8 cellular contexts compared by ENCODE assay signal in the genomic region with DNA sequence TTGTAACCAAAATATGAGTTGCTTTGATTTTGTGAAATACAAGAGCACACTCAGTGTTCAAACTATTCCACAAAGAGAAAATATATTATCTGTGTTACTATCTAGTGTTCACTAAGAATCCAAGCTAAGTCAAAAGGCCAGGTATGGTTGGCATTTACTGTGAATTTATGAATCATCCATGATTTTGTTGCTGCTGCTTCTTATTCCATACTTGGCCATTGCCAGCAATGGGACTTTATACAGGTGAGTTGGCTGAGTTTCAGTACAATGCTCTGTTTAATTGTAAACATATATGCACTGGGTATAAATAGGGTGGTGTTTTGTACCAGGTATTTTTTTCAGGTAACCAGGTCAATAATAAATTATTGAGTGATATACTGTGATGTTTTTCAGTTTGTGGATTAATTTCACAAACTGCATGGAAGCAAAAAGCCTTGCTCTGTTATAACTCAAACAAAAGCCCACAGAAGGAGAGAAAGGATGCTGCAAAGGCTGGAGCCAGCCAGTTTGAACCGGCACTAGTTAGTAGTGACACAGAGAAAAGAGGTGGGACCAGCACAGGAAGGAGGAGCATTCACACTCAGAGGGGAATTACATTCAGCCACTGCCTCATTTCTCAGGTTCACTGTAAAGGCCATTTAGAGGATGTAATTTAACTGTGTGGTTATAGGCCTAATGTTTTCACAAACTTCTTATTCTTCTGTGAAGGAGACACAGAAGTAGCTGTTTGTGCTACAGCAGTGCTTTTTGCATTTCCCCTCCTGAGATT.
A peak's percentile ranks its signal among the peaks of the same experiment; 100 is the strongest.
DNase-seq lines count a peak whose midpoint lies in the region; ATAC-seq and TF ChIP-seq lines count a peak whose summit lies in the region.

No MANE protein-coding gene starts in this region.

- H3K9me3 ChIP-seq in CD4-positive, CD25-positive, alpha-beta regulatory T cell (ENCODE audit: control insufficient read depth in 2 of 2, low read length in 2 of 2): no peaks in the 10 kb centered on the region

- H3K27me3 Mint-ChIP-seq in CD4-positive, CD25-positive, alpha-beta regulatory T cell: no peaks in the 10 kb centered on the region

- H3K9me3 Mint-ChIP-seq in CD4-positive, CD25-positive, alpha-beta regulatory T cell: no peaks in the 10 kb centered on the region

- no peak overlapping the region for H3K4me3 ChIP-seq in CD4-positive, CD25-positive, alpha-beta regulatory T cell (ENCODE audit: low read depth, low read length)
- H3K4me3 ChIP-seq in astrocyte of the spinal cord (ENCODE audit: low read depth, low read length) (no peak overlapping the region), mesendoderm (ENCODE audit: low read length) (no peak overlapping the region)

- H2AK5ac ChIP-seq in mesendoderm (ENCODE audit: low read length): no peak overlapping the region

- H3K27ac ChIP-seq in CD4-positive, CD25-positive, alpha-beta regulatory T cell (ENCODE audit: insufficient read depth, low read length, poor library complexity, severe bottlenecking): peak overlapping the region; percentile 41
- no peak overlapping the region for H3K27ac ChIP-seq in mesendoderm (ENCODE audit: low read depth, low read length)

- H2BK5ac ChIP-seq in mesendoderm (ENCODE audit: low read length): no peak overlapping the region

- H4K8ac ChIP-seq in mesendoderm (ENCODE audit: low read depth, low read length): no peak overlapping the region

- WGBS in mesendoderm (ENCODE audit: extremely low coverage, insufficient coverage, low lambda C conversion rate): no CpG with 5 or more reads among the region's 1 CpG

- no peak overlapping the region for H4K5ac ChIP-seq in mesendoderm (ENCODE audit: low read length)

- no peak overlapping the region for H3K56ac ChIP-seq in mesendoderm (ENCODE audit: low read length)

- H2BK15ac ChIP-seq in mesendoderm (replicated peaks; ENCODE audit: low read depth): no peak overlapping the region

- H3K4me2 ChIP-seq in mesendoderm (ENCODE audit: low read length): no peak overlapping the region

- no peak overlapping the region for H3K23ac ChIP-seq in mesendoderm (ENCODE audit: low read length)

- peak; percentile 2 to 61 (median 59) for DNase-seq in CD4-positive, CD25-positive, alpha-beta regulatory T cell
- peak; percentile 29 for DNase-seq in NCI-H226
- DNase-seq in astrocyte of the spinal cord (ENCODE audit: low read depth, low spot score): peak; percentile 26
- DNase-seq in mesendoderm: peak; percentile 87
- peak; percentile 57 for DNase-seq in ureter (ENCODE audit: low spot score)
- DNase-seq in cerebellum (ENCODE audit: low spot score): no peak

- in situ Hi-C loops in astrocyte of the spinal cord (cut with HindIII; ENCODE audit: low sequenced_read_pairs): no loop called here

- TF ChIP-seq CTCF in astrocyte of the spinal cord (IDR thresholded peaks at IDR 0.05; ENCODE audit: low read depth, low read length): no peak

- H3K4me1 ChIP-seq in CD4-positive, CD25-positive, alpha-beta regulatory T cell (ENCODE audit: control insufficient read depth, insufficient read depth, low read length, poor library complexity, severe bottlenecking): no peaks in the 10 kb centered on the region
- no peaks in the 10 kb centered on the region for H3K4me1 ChIP-seq in mesendoderm (ENCODE audit: control insufficient read depth, low read depth, low read length)

- H3K27ac Mint-ChIP-seq in CD4-positive, CD25-positive, alpha-beta regulatory T cell: peak overlapping the region; percentile 15 to 61 (median 55)

- H3K36me3 ChIP-seq in CD4-positive, CD25-positive, alpha-beta regulatory T cell (ENCODE audit: control insufficient read depth, insufficient read depth, low read length): no peaks in the 10 kb centered on the region
- no peaks in the 10 kb centered on the region for H3K36me3 ChIP-seq in mesendoderm (ENCODE audit: control insufficient read depth, insufficient read depth, low read length)

- H3K79me2 ChIP-seq in mesendoderm (ENCODE audit: control insufficient read depth, insufficient read depth, low read length): no peaks in the 10 kb centered on the region

- no peaks in the 10 kb centered on the region for H3K27me3 ChIP-seq in CD4-positive, CD25-positive, alpha-beta regulatory T cell (ENCODE audit: control insufficient read depth, insufficient read depth, low read length)
- no peaks in the 10 kb centered on the region for H3K27me3 ChIP-seq in mesendoderm (ENCODE audit: insufficient read depth, low read length, poor library complexity)

- H3K36me3 Mint-ChIP-seq in CD4-positive, CD25-positive, alpha-beta regulatory T cell: no peaks in the 10 kb centered on the region

- H3K4me1 Mint-ChIP-seq in CD4-positive, CD25-positive, alpha-beta regulatory T cell: peaks cover 5 to 12% (median 9%) of the 10 kb centered on the region in 4 donors

- H3K9ac ChIP-seq in mesendoderm (ENCODE audit: low read length): no peak overlapping the region

- H3K79me1 ChIP-seq in mesendoderm (ENCODE audit: low read length): no peaks in the 10 kb centered on the region

- peak overlapping the region in 1 of 4 donors; percentile 12 for H3K4me3 Mint-ChIP-seq in CD4-positive, CD25-positive, alpha-beta regulatory T cell

- no peak overlapping the region for H3K4ac ChIP-seq in mesendoderm (ENCODE audit: low read depth, low read length)

- no peak overlapping the region for H2BK120ac ChIP-seq in mesendoderm (ENCODE audit: low read depth, low read length)

- peak; percentile 88 to 94 for ATAC-seq in CD4-positive, CD25-positive, alpha-beta regulatory T cell (ENCODE audit: low read depth in 2 of 2)
- ATAC-seq in GM19023 (IDR thresholded peaks at IDR 0.05; ENCODE audit: unreplicated experiment) (peak; percentile 99), HG03045 (IDR thresholded peaks at IDR 0.05; ENCODE audit: unreplicated experiment) (peak; percentile 98)

- H3K18ac ChIP-seq in mesendoderm (ENCODE audit: low read length): no peak overlapping the region
